ENCODE assay signal across 7 cellular contexts in the genomic region with DNA sequence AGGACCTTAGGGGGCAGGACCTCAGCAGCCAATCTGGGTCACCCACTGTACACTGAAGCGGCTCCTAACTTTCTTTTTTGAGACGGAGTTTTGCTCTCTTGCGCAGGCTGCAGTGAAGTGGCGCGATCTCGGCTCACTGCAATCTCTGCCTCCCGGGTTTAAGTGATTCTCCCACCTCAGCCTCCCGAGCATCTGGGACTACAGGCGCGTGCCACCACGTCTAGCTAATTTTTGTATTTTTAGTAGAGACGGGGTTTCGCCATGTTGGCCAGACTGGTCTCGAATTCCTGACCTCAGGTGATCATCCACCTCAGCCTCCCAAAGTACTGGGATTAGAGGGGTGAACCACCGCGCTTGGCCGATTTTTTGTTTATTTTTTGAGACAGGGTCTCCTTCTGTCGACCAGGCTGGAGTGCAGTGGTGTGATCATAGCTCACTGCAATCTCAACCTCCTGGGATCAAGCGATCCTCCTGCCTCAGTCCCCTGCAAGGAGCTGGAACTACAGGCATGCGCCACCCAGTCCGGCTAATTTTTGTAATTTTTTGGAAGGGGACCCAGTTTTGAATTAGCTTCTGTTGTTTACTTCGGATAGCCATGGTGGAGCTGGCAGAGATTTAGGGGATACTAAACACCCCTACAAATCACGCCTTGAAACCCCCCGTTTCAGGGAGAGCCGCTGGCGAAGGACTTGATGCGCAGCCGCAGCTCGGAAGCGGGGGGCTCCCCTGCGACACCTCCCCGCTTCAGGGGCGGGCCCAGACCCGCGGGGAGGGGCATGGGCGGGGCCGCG. TPM values are rescaled to one million over a fixed set of nuclear protein-coding genes. Genes with fewer than 3 reads are reported as not detected.
DNase-seq lines count a peak whose midpoint lies in the region; ATAC-seq and TF ChIP-seq lines count a peak whose summit lies in the region.

No MANE protein-coding gene starts in this region.

- H3K9me3 Mint-ChIP-seq in activated CD4-positive, alpha-beta memory T cell treated with anti-CD3 and anti-CD28 coated beads for 36 hours: no peaks in the 10 kb centered on the region
- H3K9me3 Mint-ChIP-seq in stimulated activated effector memory CD8-positive, alpha-beta T cell treated with anti-CD3 and anti-CD28 coated beads, Interleukin-12 subunit alpha, Interleukin-12 subunit beta, amount 100 ng/mL, for 72 hours: no peaks in the 10 kb centered on the region

- peak overlapping the region; percentile 54 for H3K27ac Mint-ChIP-seq in activated CD4-positive, alpha-beta memory T cell treated with anti-CD3 and anti-CD28 coated beads for 36 hours
- H3K27ac Mint-ChIP-seq in stimulated activated effector memory CD8-positive, alpha-beta T cell treated with anti-CD3 and anti-CD28 coated beads, Interleukin-12 subunit alpha, Interleukin-12 subunit beta, amount 100 ng/mL, for 72 hours: peak overlapping the region; percentile 96

- peaks cover 14% of the 10 kb centered on the region for H3K4me1 ChIP-seq in hepatocyte (ENCODE audit: insufficient read depth)

- H3K27me3 Mint-ChIP-seq in activated CD4-positive, alpha-beta memory T cell treated with anti-CD3 and anti-CD28 coated beads for 36 hours: no peaks in the 10 kb centered on the region

- peak overlapping the region; percentile 92 for H3K4me3 ChIP-seq in hepatocyte

- POLR2A ChIA-PET in HEK293T (lab: Yijun Ruan, JAX): interaction anchor here (0.6 to 7.6 kb wide), 14 partner anchors 11 to 247 kb away, joined by 3 to 70 read pairs (median 4); partner anchors contain the start of genes ARID3B, CYP11A1 and UBL7
- POLR2A ChIA-PET in activated CD4-positive, alpha-beta memory T cell treated with anti-CD3 and anti-CD28 coated beads for 36 hours (lab: Charles Lee): interaction anchor here (1.8 to 4.9 kb wide), 5 partner anchors 11 to 153 kb away, joined by 8 to 33 read pairs (median 15); partner anchors contain the start of genes ARID3B and UBL7

- H3K79me2 ChIP-seq in hepatocyte: peaks cover 35% of the 10 kb centered on the region

- no peaks in the 10 kb centered on the region for H3K36me3 ChIP-seq in hepatocyte (replicated peaks; ENCODE audit: insufficient read depth, low read depth)

- TF ChIP-seq CTCF in hepatocyte (IDR thresholded peaks at IDR 0.05; ENCODE audit: poor library complexity): no peak

- peaks cover 27% of the 10 kb centered on the region for H4K20me1 ChIP-seq in hepatocyte (ENCODE audit: insufficient read depth, poor library complexity, severe bottlenecking)

- H3K4me3 Mint-ChIP-seq in activated CD4-positive, alpha-beta memory T cell treated with anti-CD3 and anti-CD28 coated beads for 36 hours: peak overlapping the region; percentile 91
- H3K4me3 Mint-ChIP-seq in stimulated activated effector memory CD8-positive, alpha-beta T cell treated with anti-CD3 and anti-CD28 coated beads, Interleukin-12 subunit alpha, Interleukin-12 subunit beta, amount 100 ng/mL, for 72 hours: peak overlapping the region; percentile 88

- CTCF ChIA-PET in HEK293T (lab: Yijun Ruan, JAX): interaction anchor here (1.0 to 1.4 kb wide), 4 partner anchors 113 to 240 kb away, joined by 3 to 5 read pairs (median 4); no protein-coding TSS in a partner anchor
- CTCF ChIA-PET in activated CD4-positive, alpha-beta memory T cell treated with anti-CD3 and anti-CD28 coated beads for 36 hours (lab: Charles Lee): interaction anchor here (0.6 to 15.5 kb wide), 10 partner anchors 7 to 242 kb away, joined by 3 to 214 read pairs (median 4); no protein-coding TSS in a partner anchor

- no peaks in the 10 kb centered on the region for H3K27me3 ChIP-seq in hepatocyte

- peak overlapping the region; percentile 83 for H2AFZ ChIP-seq in hepatocyte

- no peaks in the 10 kb centered on the region for H3K9me3 ChIP-seq in hepatocyte (ENCODE audit: low read depth)

- H3K9me2 ChIP-seq in hepatocyte (replicated peaks; ENCODE audit: insufficient read depth): no peaks in the 10 kb centered on the region

- WGBS in hepatocyte (ENCODE audit: low lambda C conversion rate, missing lambda C conversion rate): 47% methylated on average over 30 of the region's 38 CpGs

- DNase-seq in HEK293T (ENCODE audit: extremely low spot score): no peak
- no peak for DNase-seq in activated CD4-positive, alpha-beta memory T cell treated with anti-CD3 and anti-CD28 coated beads for 36 hours
- no peak for DNase-seq in hepatocyte (ENCODE audit: low spot score)
- no peak for DNase-seq in stimulated activated effector memory CD8-positive, alpha-beta T cell treated with anti-CD3 and anti-CD28 coated beads, Interleukin-12 subunit alpha, Interleukin-12 subunit beta, amount 100 ng/mL, for 72 hours (ENCODE audit: low spot score in 2 of 2)
- no peak for DNase-seq in NCI-H2029 treated with DMSO at 0.1 percent for 48 hours (lab: John Stamatoyannopoulos, UW)
- no peak for DNase-seq in NCI-H748 (lab: John Stamatoyannopoulos, UW; ENCODE audit: unreplicated experiment)

- H3K4me2 ChIP-seq in hepatocyte: peak overlapping the region; percentile 99

- no peak for ATAC-seq in stimulated activated effector memory CD8-positive, alpha-beta T cell treated with anti-CD3 and anti-CD28 coated beads, Interleukin-12 subunit alpha, Interleukin-12 subunit beta, amount 100 ng/mL, for 72 hours
- ATAC-seq in HG03175 (IDR thresholded peaks at IDR 0.05; ENCODE audit: unreplicated experiment): no peak

- no peaks in the 10 kb centered on the region for H3K36me3 Mint-ChIP-seq in activated CD4-positive, alpha-beta memory T cell treated with anti-CD3 and anti-CD28 coated beads for 36 hours
- peaks cover 36% of the 10 kb centered on the region for H3K36me3 Mint-ChIP-seq in stimulated activated effector memory CD8-positive, alpha-beta T cell treated with anti-CD3 and anti-CD28 coated beads, Interleukin-12 subunit alpha, Interleukin-12 subunit beta, amount 100 ng/mL, for 72 hours

- peaks cover 26% of the 10 kb centered on the region for H3K4me1 Mint-ChIP-seq in activated CD4-positive, alpha-beta memory T cell treated with anti-CD3 and anti-CD28 coated beads for 36 hours (ENCODE audit: low read depth)
- H3K4me1 Mint-ChIP-seq in stimulated activated effector memory CD8-positive, alpha-beta T cell treated with anti-CD3 and anti-CD28 coated beads, Interleukin-12 subunit alpha, Interleukin-12 subunit beta, amount 100 ng/mL, for 72 hours: peaks cover 50% of the 10 kb centered on the region

- peak overlapping the region; percentile 54 for H3K27ac ChIP-seq in hepatocyte

- intact Hi-C loops in activated CD4-positive, alpha-beta memory T cell treated with anti-CD3 and anti-CD28 coated beads for 36 hours (cut with micrococcal nuclease): loop anchor here (1.0 to 2.0 kb wide), 3 partner anchors 72 to 837 kb away; partner anchors contain the start of genes SIN3A and UBL7

TF ChIP-seq in HEK293T, 16 proteins besides CTCF, POLR2A, EP300 and RAD21:
- no peak for TF ChIP-seq L3MBTL2 (conservative IDR thresholded peaks at IDR 0.05)
- TF ChIP-seq FOXM1 (IDR thresholded peaks at IDR 0.05; ENCODE audit: borderline replicate concordance): 0 out of 2 replicates have a peak, but pooled peaks have one; percentile 51

RNA-seq across cellular contexts. Expression of gene CLK3, which starts 1.5 kb away (rescaled TPM):
- 100 to 1,000 TPM; 118 to 124 TPM for total RNA-seq in activated CD4-positive, alpha-beta memory T cell treated with anti-CD3 and anti-CD28 coated beads for 36 hours
- 71.3 and 94.6 TPM in 2 replicates for total RNA-seq in hepatocyte
- polyA plus RNA-seq in hepatocyte: 69.0 and 91.7 TPM in 2 replicates
